In genomic region chr7:86975914-86976313, GRCh38 we compare ENCODE assay signal across 18 cellular contexts.
"Had no signal": no experiment of that assay in that cellular context is flagged by ENCODE, and none has a peak within 500 bp of the region (broad histone marks: within the 10 kb centered on the region; RNA-seq: fewer than 3 reads in every experiment).

No MANE protein-coding gene starts in this region.

- H3K27ac ChIP-seq: coronary artery, heart left ventricle, psoas muscle, tibial artery had no signal

- H3K4me3 Mint-ChIP-seq: activated naive CD4-positive, alpha-beta T cell treated with anti-CD3 and anti-CD28 coated beads, Interleukin-2, amount 10 ng/mL, durations not matched to agents 7 days and 5 days; immature natural killer cell; nephron; T-cell had no signal

- H3K4me3 ChIP-seq: coronary artery, heart left ventricle, psoas muscle, tibial artery had no signal

- H3K36me3 ChIP-seq: heart left ventricle, tibial artery had no signal

- H3K4me1 ChIP-seq: tibial artery had no signal

- H3K27ac Mint-ChIP-seq: activated naive CD4-positive, alpha-beta T cell treated with anti-CD3 and anti-CD28 coated beads, Interleukin-2, amount 10 ng/mL, durations not matched to agents 7 days and 5 days; activated T-helper 2 cell treated with anti-CD3 and anti-CD28 coated beads, Interferon-gamma antibody, Interleukin-2, Interleukin-4, amounts not matched to agents 10 μg/mL and 5 μg/mL and 100 μg/mL, durations not matched to agents 14 hours and 24 hours and 36 hours; immature natural killer cell; nephron had no signal

- FAIRE-seq: urothelium cell line had no signal

- H3K36me3 Mint-ChIP-seq: activated naive CD4-positive, alpha-beta T cell treated with anti-CD3 and anti-CD28 coated beads, Interleukin-2, amount 10 ng/mL, durations not matched to agents 7 days and 5 days; immature natural killer cell; T-cell had no signal

- H3K27me3 ChIP-seq: heart left ventricle, tibial artery had no signal

- H3K9me3 ChIP-seq: heart left ventricle, psoas muscle, tibial artery had no signal

- H3K9me3 Mint-ChIP-seq: activated naive CD4-positive, alpha-beta T cell treated with anti-CD3 and anti-CD28 coated beads, Interleukin-2, amount 10 ng/mL, durations not matched to agents 7 days and 5 days; activated T-helper 2 cell treated with anti-CD3 and anti-CD28 coated beads, Interferon-gamma antibody, Interleukin-2, Interleukin-4, amounts not matched to agents 10 μg/mL and 5 μg/mL and 100 μg/mL, durations not matched to agents 14 hours and 24 hours and 36 hours; nephron; T-cell had no signal

- H3K27me3 Mint-ChIP-seq: T-cell had no signal

- DNase-seq: activated CD4-positive, CD25-positive, alpha-beta regulatory T cell treated with anti-CD3 and anti-CD28 coated beads, Interleukin-2, amount 50 U/mL, for 72 hours; activated naive CD4-positive, alpha-beta T cell treated with anti-CD3 and anti-CD28 coated beads, Interleukin-2, amount 10 ng/mL, durations not matched to agents 7 days and 5 days; activated T-cell treated with anti-CD3 and anti-CD28 coated beads for 4 hours; amniotic stem cell; caudate nucleus; effector CD8-positive, alpha-beta T cell; heart left ventricle; immature natural killer cell; mesenchymal stem cell; psoas muscle; stimulated activated CD4-positive, alpha-beta T cell treated with anti-CD3 and anti-CD28 coated beads, Interleukin-12 subunit alpha, Interleukin-12 subunit beta, amount 100 ng/mL, for 4 hours; stimulated activated CD4-positive, alpha-beta T cell treated with anti-CD3 and anti-CD28 coated beads, Interleukin-2, amount 100 ng/mL, for 24 hours; T-cell; tibial artery had no signal
